11 cellular contexts compared by ENCODE assay signal in the genomic region with DNA sequence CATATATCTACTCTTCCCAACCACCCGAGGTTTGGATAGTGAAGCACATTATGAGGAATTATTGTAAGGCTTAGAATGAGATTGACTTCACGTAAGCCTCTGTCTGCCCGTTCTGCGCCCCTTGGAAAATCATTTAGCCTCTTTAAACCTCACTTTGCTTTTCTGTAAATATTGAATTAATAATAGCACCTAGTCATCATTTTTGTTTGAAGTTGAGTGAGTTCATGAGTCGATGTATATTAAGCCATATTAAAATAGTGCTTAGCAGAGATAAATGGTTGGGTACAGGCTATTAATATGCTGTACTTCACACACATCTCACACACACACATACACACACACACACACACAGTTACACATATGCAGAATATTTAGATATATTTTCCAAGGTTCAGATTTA.
"Had no signal": no experiment of that assay in that cellular context is flagged by ENCODE, and none has a peak within 500 bp of the region (broad histone marks: within the 10 kb centered on the region; RNA-seq: fewer than 3 reads in every experiment).

No MANE protein-coding gene starts in this region.

- FAIRE-seq: H1, H54 had no signal

- ATAC-seq: GM23338, HCT116 had no signal

- H2AFZ ChIP-seq: GM23248, GM23338 had no signal

- H3K36me3 ChIP-seq: HAP-1 had no signal

- H3K4me1 ChIP-seq: HAP-1 had no signal

- H3K4me2 ChIP-seq: GM23338 had no signal

- H3K9me3 ChIP-seq: HAP-1 had no signal

- H3K4me3 ChIP-seq: GM23248, GM23338, HAP-1 had no signal

- H3K27ac ChIP-seq: GM23248 had no signal

- DNase-seq: GM23248, GOT3, H7, H9, HCEC 1CT, HFFc6 had no signal

- H3K9ac ChIP-seq: GM23248 had no signal
